ENCODE assay signal across 10 cellular contexts in the genomic region with DNA sequence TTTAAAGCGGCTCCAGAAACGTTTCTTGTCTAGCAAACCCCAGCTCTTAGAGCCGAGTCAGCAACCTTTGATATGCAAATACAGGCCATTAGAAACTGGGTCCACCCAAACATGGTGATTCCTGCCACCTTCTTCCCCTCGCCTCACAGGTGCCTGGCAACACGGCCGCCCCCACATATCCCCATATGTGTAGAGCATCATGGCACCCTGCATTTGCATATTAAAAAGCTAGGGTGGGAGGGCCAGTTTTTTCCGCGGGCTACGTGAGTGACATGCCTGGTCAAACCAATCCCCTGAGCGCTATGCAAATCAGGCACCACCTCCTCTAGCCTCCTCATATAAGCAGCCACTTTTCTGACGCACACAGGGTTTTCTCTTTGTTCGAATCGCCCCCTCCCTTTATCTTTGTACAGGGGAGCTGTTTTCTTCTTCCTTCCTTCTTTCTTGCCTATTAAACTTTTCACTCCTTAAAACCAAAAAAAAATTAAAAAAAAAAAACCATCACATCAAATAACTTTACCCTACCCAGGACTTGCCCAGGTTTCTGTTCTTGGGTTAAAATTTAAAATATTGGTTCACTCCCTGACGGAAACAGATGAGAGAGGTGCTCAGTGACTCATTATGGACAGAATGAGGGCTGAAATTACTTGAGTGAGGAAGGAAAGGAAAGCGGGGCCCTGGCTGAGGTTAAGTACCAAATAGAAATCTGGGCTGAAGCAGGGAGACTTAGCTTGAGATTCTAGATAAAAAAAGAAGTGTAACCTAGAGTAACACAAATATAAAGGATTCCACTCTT. TPM values are rescaled to one million over a fixed set of nuclear protein-coding genes. Genes with fewer than 3 reads are reported as not detected.
DNase-seq lines count a peak whose midpoint lies in the region; ATAC-seq and TF ChIP-seq lines count a peak whose summit lies in the region.
"Had no signal": no experiment of that assay in that cellular context is flagged by ENCODE, and none has a peak within 500 bp of the region (broad histone marks: within the 10 kb centered on the region; RNA-seq: fewer than 3 reads in every experiment).

No MANE protein-coding gene starts in this region.

- peaks cover 3% of the 10 kb centered on the region; the same call in 1 of the 2 replicates for H3K36me3 ChIP-seq in ES-I3 (ENCODE audit: insufficient read depth, low read length)

- H3K36me3 Mint-ChIP-seq in activated naive CD4-positive, alpha-beta T cell treated with anti-CD3 and anti-CD28 coated beads, Interleukin-2, amount 50 U/mL, for 72 hours, result peaks cover 31 to 87% of the 10 kb centered on the region in 2 donors

- H3K9me3 ChIP-seq in ES-I3 (ENCODE audit: control insufficient read depth, insufficient read depth, low read length), result peaks cover 25% of the 10 kb centered on the region

- no peak for TF ChIP-seq CTCF in foreskin fibroblast (IDR thresholded peaks at IDR 0.05; ENCODE audit: low read depth, low read length)

- no peak overlapping the region for H3K4me3 ChIP-seq in foreskin fibroblast (ENCODE audit: low read depth in 1 of 2, low read length in 2 of 2)

- peak overlapping the region; percentile 49 for H3K9ac ChIP-seq in ES-I3 (ENCODE audit: low read depth, low read length)

- peak; percentile 87 to 91 for ATAC-seq in activated naive CD4-positive, alpha-beta T cell treated with anti-CD3 and anti-CD28 coated beads, Interleukin-2, amount 50 U/mL, for 72 hours
- ATAC-seq in GM21367 (IDR thresholded peaks at IDR 0.05; ENCODE audit: unreplicated experiment) (no peak), GM18519 (IDR thresholded peaks at IDR 0.05; ENCODE audit: low FRiP score, unreplicated experiment) (no peak), GM21360 (IDR thresholded peaks at IDR 0.05; ENCODE audit: unreplicated experiment) (no peak)

- H3K27ac Mint-ChIP-seq in activated naive CD4-positive, alpha-beta T cell treated with anti-CD3 and anti-CD28 coated beads, Interleukin-2, amount 50 U/mL, for 72 hours, result peak overlapping the region; percentile 97 to 98

- H3K9me3 Mint-ChIP-seq in activated naive CD4-positive, alpha-beta T cell treated with anti-CD3 and anti-CD28 coated beads, Interleukin-2, amount 50 U/mL, for 72 hours, result peaks cover 0 to 25% of the 10 kb centered on the region in 2 donors

- H3K4me1 ChIP-seq in ES-I3 (ENCODE audit: insufficient read depth, low read length), result peaks cover 16% of the 10 kb centered on the region; the same call in 1 of the 2 replicates

- peak; percentile 26 to 79 (median 69) for DNase-seq in T-helper 2 cell
- peak; percentile 66 to 88 for DNase-seq in activated naive CD4-positive, alpha-beta T cell treated with anti-CD3 and anti-CD28 coated beads, Interleukin-2, amount 50 U/mL, for 72 hours (ENCODE audit: low spot score in 2 of 2)
- DNase-seq in renal cortical epithelial cell (ENCODE audit: low read depth), result peak; percentile 80
- no peak for DNase-seq in foreskin fibroblast
- DNase-seq: Caco-2, GOT3 had no signal

RNA-seq across cellular contexts. Expression of a gene that starts 59.8 kb away (rescaled TPM):
- total RNA-seq in activated naive CD4-positive, alpha-beta T cell treated with anti-CD3 and anti-CD28 coated beads, Interleukin-2, amount 50 U/mL, for 72 hours, result 10 to 100 TPM; 31.9 to 72.4 TPM
- total RNA-seq in renal cortical epithelial cell, result 43.7 and 56.1 TPM in 2 replicates

Comparison
In these comparisons a context has a peak if more than half of its experiments do, and no peak if none do; other contexts are left out.
1. DNase-seq: peak in T-helper 2 cell (5 of 5), activated naive CD4-positive, alpha-beta T cell treated with anti-CD3 and anti-CD28 coated beads, Interleukin-2, amount 50 U/mL, for 72 hours (2 of 2) and renal cortical epithelial cell (single experiment); none in foreskin fibroblast (0 of 2).
2. ATAC-seq: peak in activated naive CD4-positive, alpha-beta T cell treated with anti-CD3 and anti-CD28 coated beads, Interleukin-2, amount 50 U/mL, for 72 hours (2 of 2); none in GM21367 (single experiment), GM18519 (single experiment) and GM21360 (single experiment).